Comparison of ENCODE assay signal across 1 cellular context in the genomic region with DNA sequence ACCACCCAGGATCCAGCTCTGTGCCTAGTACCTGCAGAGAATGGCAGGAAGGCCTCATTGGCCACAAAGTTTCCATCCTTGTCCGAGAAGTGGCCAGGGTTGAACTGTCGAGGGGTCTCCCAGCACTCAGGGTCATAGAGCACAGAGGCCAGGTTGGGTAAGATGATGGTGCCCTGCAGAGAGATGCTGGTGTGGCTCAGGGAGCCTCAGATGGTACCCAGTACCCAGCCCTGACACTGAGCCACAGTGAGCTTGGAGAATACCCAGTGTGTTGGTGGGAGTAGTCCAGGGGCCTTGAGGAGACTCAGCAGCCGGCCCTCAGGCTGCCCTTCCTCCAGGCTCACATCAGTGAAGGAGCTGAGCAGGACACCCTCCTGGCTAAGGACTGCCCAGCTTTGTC.
TF ChIP-seq lines count a peak whose summit lies in the region.

No MANE protein-coding gene starts in this region.

TF ChIP-seq in H1, 55 proteins besides CTCF, POLR2A, EP300 and RAD21 (continued from another document):
- TF ChIP-seq GABPA (IDR thresholded peaks at IDR 0.05; ENCODE audit: borderline replicate concordance, insufficient read depth, low read length) (no peak), RBBP5 (IDR thresholded peaks at IDR 0.05; ENCODE audit: borderline replicate concordance, low read depth, low read length) (no peak), BRCA1 (IDR thresholded peaks at IDR 0.05; ENCODE audit: low read depth, low read length) (no peak), SAP30 (IDR thresholded peaks at IDR 0.05; ENCODE audit: insufficient read depth, insufficient replicate concordance, low read length) (no peak), KDM5A (IDR thresholded peaks at IDR 0.05; ENCODE audit: low read length) (no peak), RFX5 (IDR thresholded peaks at IDR 0.05; ENCODE audit: borderline replicate concordance, low read depth, low read length) (no peak)
- TF ChIP-seq, protein P1, sequence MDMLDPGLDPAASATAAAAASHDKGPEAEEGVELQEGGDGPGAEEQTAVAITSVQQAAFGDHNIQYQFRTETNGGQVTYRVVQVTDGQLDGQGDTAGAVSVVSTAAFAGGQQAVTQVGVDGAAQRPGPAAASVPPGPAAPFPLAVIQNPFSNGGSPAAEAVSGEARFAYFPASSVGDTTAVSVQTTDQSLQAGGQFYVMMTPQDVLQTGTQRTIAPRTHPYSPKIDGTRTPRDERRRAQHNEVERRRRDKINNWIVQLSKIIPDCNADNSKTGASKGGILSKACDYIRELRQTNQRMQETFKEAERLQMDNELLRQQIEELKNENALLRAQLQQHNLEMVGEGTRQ (IDR thresholded peaks at IDR 0.05; ENCODE audit: low read length), result no peak
- TF ChIP-seq, protein P2, sequence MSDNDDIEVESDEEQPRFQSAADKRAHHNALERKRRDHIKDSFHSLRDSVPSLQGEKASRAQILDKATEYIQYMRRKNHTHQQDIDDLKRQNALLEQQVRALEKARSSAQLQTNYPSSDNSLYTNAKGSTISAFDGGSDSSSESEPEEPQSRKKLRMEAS (IDR thresholded peaks at IDR 0.05), result no peak
- TF ChIP-seq, protein P3, sequence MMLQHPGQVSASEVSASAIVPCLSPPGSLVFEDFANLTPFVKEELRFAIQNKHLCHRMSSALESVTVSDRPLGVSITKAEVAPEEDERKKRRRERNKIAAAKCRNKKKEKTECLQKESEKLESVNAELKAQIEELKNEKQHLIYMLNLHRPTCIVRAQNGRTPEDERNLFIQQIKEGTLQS (IDR thresholded peaks at IDR 0.05; ENCODE audit: insufficient read depth, low read depth, low read length), result no peak
TF ChIP-seq in H1: peak in this region for 0.
